ENCODE assay signal across 8 cellular contexts in the genomic region with DNA sequence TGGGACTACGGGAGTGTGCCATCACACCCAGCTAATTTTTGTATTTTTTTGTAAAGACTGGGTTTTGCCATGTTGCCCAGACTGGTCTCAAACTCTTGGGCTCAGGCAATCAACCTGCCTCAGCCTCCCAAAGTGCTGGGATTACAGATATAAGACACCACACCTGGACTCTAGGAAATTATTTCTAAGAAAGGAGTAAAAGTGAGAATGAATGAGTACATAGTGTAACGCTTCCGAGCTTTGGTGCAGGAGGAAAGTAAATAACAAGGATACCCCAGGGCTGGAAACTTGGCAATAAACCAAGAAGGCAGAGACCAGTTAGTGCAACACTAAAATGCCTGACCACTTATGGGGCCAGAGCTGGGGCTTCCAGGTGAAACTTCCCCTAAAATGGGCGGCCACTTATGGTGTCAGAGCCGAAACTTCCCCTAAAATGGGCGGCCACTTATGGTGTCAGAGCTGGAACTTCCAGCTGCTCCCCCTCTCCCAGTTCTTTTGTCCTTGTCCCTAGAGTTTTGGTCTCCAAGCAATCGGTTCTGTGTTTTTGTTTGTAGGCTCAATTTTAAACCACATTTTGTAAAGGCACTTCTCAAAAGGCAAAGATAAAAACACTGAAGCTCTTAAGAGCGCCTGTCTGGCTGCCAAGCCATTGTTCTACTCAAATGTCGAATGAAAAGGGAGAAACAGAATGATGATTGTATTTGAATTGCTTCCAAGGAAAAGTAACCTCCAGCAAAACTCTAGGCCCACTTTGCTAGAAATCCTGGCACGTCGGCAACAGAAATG.
DNase-seq lines count a peak whose midpoint lies in the region; ATAC-seq and TF ChIP-seq lines count a peak whose summit lies in the region.
"Had no signal": no experiment of that assay in that cellular context is flagged by ENCODE, and none has a peak within 500 bp of the region (broad histone marks: within the 10 kb centered on the region; RNA-seq: fewer than 3 reads in every experiment).

No MANE protein-coding gene starts in this region.

- DNase-seq in NCI-H2081 treated with DMSO at 0.1 percent for 48 hours (lab: John Stamatoyannopoulos, UW) = peak; percentile 17
- peak; percentile 74 for DNase-seq in mammary epithelial cell
- DNase-seq in type B pancreatic cell (ENCODE audit: extremely low spot score, unreplicated experiment) = no peak
- DNase-seq in WERI-Rb-1 = no peak
- DNase-seq in natural killer cell treated with Interleukin-12 subunit alpha and Interleukin-12 subunit beta and Interleukin-15 and Interleukin-18, amount 100 ng/mL, for 72 hours (ENCODE audit: low spot score) = no peak
- DNase-seq in stimulated activated naive CD8-positive, alpha-beta T cell treated with anti-CD3 and anti-CD28 coated beads, Interleukin-15, amount 100 ng/mL, for 72 hours = no peak
- DNase-seq: activated gamma-delta T cell treated with Interleukin-2 at 50 U/mL for 16 hours had no signal

- WGBS in mammary epithelial cell (ENCODE audit: low coverage, missing lambda C conversion rate) = 23% methylated on average over 11 of the region's 11 CpGs
- 72% methylated on average over 11 of the region's 11 CpGs for WGBS in liver

- peaks cover 42% of the 10 kb centered on the region for H3K36me3 Mint-ChIP-seq in type B pancreatic cell
- H3K36me3 Mint-ChIP-seq in natural killer cell treated with Interleukin-12 subunit alpha and Interleukin-12 subunit beta and Interleukin-15 and Interleukin-18, amount 100 ng/mL, for 72 hours = no peaks in the 10 kb centered on the region

- TF ChIP-seq RAD21 in liver (IDR thresholded peaks at IDR 0.05) = no peak

- H3K9ac ChIP-seq in mammary epithelial cell (ENCODE audit: insufficient read depth, low read length) (peak overlapping the region; percentile 84), liver (ENCODE audit: low read depth in 1 of 2, low read length in 2 of 2) (no peak overlapping the region)

- H3K9me3 ChIP-seq in mammary epithelial cell (replicated peaks; ENCODE audit: insufficient read depth, low read length) = no peaks in the 10 kb centered on the region
- no peaks in the 10 kb centered on the region for H3K9me3 ChIP-seq in liver (ENCODE audit: control insufficient read depth in 4 of 4, low read length in 3 of 4)
- no peaks in the 10 kb centered on the region for H3K9me3 ChIP-seq in WERI-Rb-1 (ENCODE audit: severe bottlenecking)

- CTCF ChIA-PET in mammary epithelial cell (lab: Charles Lee; ENCODE audit: low non-redundant PET) = no interaction called here

- peaks cover 89% of the 10 kb centered on the region for H3K79me2 ChIP-seq in mammary epithelial cell (ENCODE audit: insufficient read depth, low read length)

- no peaks in the 10 kb centered on the region for H4K20me1 ChIP-seq in mammary epithelial cell (ENCODE audit: insufficient read depth, low read length)

- TF ChIP-seq CTCF in mammary epithelial cell (conservative IDR thresholded peaks at IDR 0.05 in 1 of 2, IDR thresholded peaks at IDR 0.05 in 1 of 2; ENCODE audit: extremely low read depth in 1 of 2, insufficient read depth in 1 of 2, low read depth in 1 of 2, low read length in 2 of 2) = no peak
- no peak for TF ChIP-seq CTCF in liver (IDR thresholded peaks at IDR 0.05; ENCODE audit: low read depth, low read length, missing input control)
- TF ChIP-seq CTCF in type B pancreatic cell (conservative IDR thresholded peaks at IDR 0.05) = no peak
- TF ChIP-seq CTCF in WERI-Rb-1 (IDR thresholded peaks at IDR 0.05; ENCODE audit: low read depth, low read length) = no peak

- ATAC-seq in natural killer cell treated with Interleukin-12 subunit alpha and Interleukin-12 subunit beta and Interleukin-15 and Interleukin-18, amount 100 ng/mL, for 72 hours = no peak
- no peak for ATAC-seq in stimulated activated naive CD8-positive, alpha-beta T cell treated with anti-CD3 and anti-CD28 coated beads, Interleukin-15, amount 100 ng/mL, for 72 hours

- H3K4me2 ChIP-seq in mammary epithelial cell (ENCODE audit: insufficient read depth, low read depth, low read length) = peak overlapping the region; percentile 55

- no peak overlapping the region for H3K4me3 Mint-ChIP-seq in type B pancreatic cell
- no peak overlapping the region for H3K4me3 Mint-ChIP-seq in natural killer cell treated with Interleukin-12 subunit alpha and Interleukin-12 subunit beta and Interleukin-15 and Interleukin-18, amount 100 ng/mL, for 72 hours
- no peak overlapping the region for H3K4me3 Mint-ChIP-seq in stimulated activated naive CD8-positive, alpha-beta T cell treated with anti-CD3 and anti-CD28 coated beads, Interleukin-15, amount 100 ng/mL, for 72 hours

- dilution Hi-C loops in mammary epithelial cell (cut with HindIII; ENCODE audit: low sequenced_read_pairs) = no loop called here

- H3K27me3 Mint-ChIP-seq in type B pancreatic cell = no peaks in the 10 kb centered on the region
- peaks cover 12 to 24% of the 10 kb centered on the region in 2 donors for H3K27me3 Mint-ChIP-seq in natural killer cell treated with Interleukin-12 subunit alpha and Interleukin-12 subunit beta and Interleukin-15 and Interleukin-18, amount 100 ng/mL, for 72 hours
- peaks cover 17% of the 10 kb centered on the region for H3K27me3 Mint-ChIP-seq in stimulated activated naive CD8-positive, alpha-beta T cell treated with anti-CD3 and anti-CD28 coated beads, Interleukin-15, amount 100 ng/mL, for 72 hours

- BruUV-seq in mammary epithelial cell (replicated peaks; lab: Mats Ljungman, UMichigan) = no TSS peak

- in situ Hi-C loops in mammary epithelial cell (cut with MboI; ENCODE audit: low sequenced_read_pairs in 2 of 2) = no loop called here

- H3K4me1 Mint-ChIP-seq in type B pancreatic cell (ENCODE audit: unreplicated experiment) = peaks cover 41% of the 10 kb centered on the region
- H3K4me1 Mint-ChIP-seq in natural killer cell treated with Interleukin-12 subunit alpha and Interleukin-12 subunit beta and Interleukin-15 and Interleukin-18, amount 100 ng/mL, for 72 hours (ENCODE audit: low read depth in 2 of 2) = no peaks in the 10 kb centered on the region
- no peaks in the 10 kb centered on the region for H3K4me1 Mint-ChIP-seq in stimulated activated naive CD8-positive, alpha-beta T cell treated with anti-CD3 and anti-CD28 coated beads, Interleukin-15, amount 100 ng/mL, for 72 hours

- H3K27ac ChIP-seq in mammary epithelial cell (ENCODE audit: insufficient read depth, low read depth, low read length) (peak overlapping the region; percentile 97), liver (ENCODE audit: low read depth in 1 of 2, low read length in 2 of 2) (no peak overlapping the region), WERI-Rb-1 (no peak overlapping the region)

- H3K36me3 ChIP-seq in mammary epithelial cell (ENCODE audit: insufficient read depth, low read length) (peaks cover 2% of the 10 kb centered on the region), liver (ENCODE audit: control insufficient read depth in 4 of 4, insufficient read depth in 3 of 4, low read depth in 1 of 4, low read length in 3 of 4) (no peaks in the 10 kb centered on the region), WERI-Rb-1 (peaks cover 8% of the 10 kb centered on the region)

- H3K9me3 Mint-ChIP-seq in type B pancreatic cell = peaks cover 4% of the 10 kb centered on the region
- no peaks in the 10 kb centered on the region for H3K9me3 Mint-ChIP-seq in natural killer cell treated with Interleukin-12 subunit alpha and Interleukin-12 subunit beta and Interleukin-15 and Interleukin-18, amount 100 ng/mL, for 72 hours
- H3K9me3 Mint-ChIP-seq in stimulated activated naive CD8-positive, alpha-beta T cell treated with anti-CD3 and anti-CD28 coated beads, Interleukin-15, amount 100 ng/mL, for 72 hours = no peaks in the 10 kb centered on the region

- H3K4me1 ChIP-seq in mammary epithelial cell (ENCODE audit: insufficient read depth, low read length) (peaks cover 14% of the 10 kb centered on the region), liver (ENCODE audit: control insufficient read depth in 4 of 4, insufficient read depth in 4 of 4, low read length in 3 of 4) (peaks cover 0 to 2% (median under 1%) of the 10 kb centered on the region in 4 donors)

- H3K27ac Mint-ChIP-seq in type B pancreatic cell = peak overlapping the region; percentile 62
- no peak overlapping the region for H3K27ac Mint-ChIP-seq in natural killer cell treated with Interleukin-12 subunit alpha and Interleukin-12 subunit beta and Interleukin-15 and Interleukin-18, amount 100 ng/mL, for 72 hours
- H3K27ac Mint-ChIP-seq in stimulated activated naive CD8-positive, alpha-beta T cell treated with anti-CD3 and anti-CD28 coated beads, Interleukin-15, amount 100 ng/mL, for 72 hours = no peak overlapping the region

- H2AFZ ChIP-seq in mammary epithelial cell (ENCODE audit: low read depth, low read length) = peak overlapping the region; percentile 10

- no peaks in the 10 kb centered on the region for H3K27me3 ChIP-seq in mammary epithelial cell (ENCODE audit: insufficient read depth, low read length)
- H3K27me3 ChIP-seq in liver (ENCODE audit: control insufficient read depth in 4 of 4, insufficient read depth in 4 of 4, low read length in 3 of 4) = no peaks in the 10 kb centered on the region
- no peaks in the 10 kb centered on the region for H3K27me3 ChIP-seq in WERI-Rb-1 (ENCODE audit: insufficient read depth, low read depth, severe bottlenecking)

- intact Hi-C loops in mammary epithelial cell (cut with micrococcal nuclease) = no loop called here

- H3K4me3 ChIP-seq in mammary epithelial cell (replicated peaks in 1 of 3; ENCODE audit: insufficient read depth in 1 of 3, low read depth in 2 of 3, low read length in 3 of 3) (no peak overlapping the region), liver (ENCODE audit: low read depth in 1 of 3, low read length in 3 of 3) (no peak overlapping the region), WERI-Rb-1 (ENCODE audit: low read depth, low read length) (no peak overlapping the region)

TF ChIP-seq in liver, 16 proteins besides CTCF, POLR2A, EP300 and RAD21 (continues in another document):
- no peak for TF ChIP-seq NR2F2 (IDR thresholded peaks at IDR 0.05)
- TF ChIP-seq, protein P1, sequence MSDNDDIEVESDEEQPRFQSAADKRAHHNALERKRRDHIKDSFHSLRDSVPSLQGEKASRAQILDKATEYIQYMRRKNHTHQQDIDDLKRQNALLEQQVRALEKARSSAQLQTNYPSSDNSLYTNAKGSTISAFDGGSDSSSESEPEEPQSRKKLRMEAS (IDR thresholded peaks at IDR 0.05) = no peak
- TF ChIP-seq, protein P2, sequence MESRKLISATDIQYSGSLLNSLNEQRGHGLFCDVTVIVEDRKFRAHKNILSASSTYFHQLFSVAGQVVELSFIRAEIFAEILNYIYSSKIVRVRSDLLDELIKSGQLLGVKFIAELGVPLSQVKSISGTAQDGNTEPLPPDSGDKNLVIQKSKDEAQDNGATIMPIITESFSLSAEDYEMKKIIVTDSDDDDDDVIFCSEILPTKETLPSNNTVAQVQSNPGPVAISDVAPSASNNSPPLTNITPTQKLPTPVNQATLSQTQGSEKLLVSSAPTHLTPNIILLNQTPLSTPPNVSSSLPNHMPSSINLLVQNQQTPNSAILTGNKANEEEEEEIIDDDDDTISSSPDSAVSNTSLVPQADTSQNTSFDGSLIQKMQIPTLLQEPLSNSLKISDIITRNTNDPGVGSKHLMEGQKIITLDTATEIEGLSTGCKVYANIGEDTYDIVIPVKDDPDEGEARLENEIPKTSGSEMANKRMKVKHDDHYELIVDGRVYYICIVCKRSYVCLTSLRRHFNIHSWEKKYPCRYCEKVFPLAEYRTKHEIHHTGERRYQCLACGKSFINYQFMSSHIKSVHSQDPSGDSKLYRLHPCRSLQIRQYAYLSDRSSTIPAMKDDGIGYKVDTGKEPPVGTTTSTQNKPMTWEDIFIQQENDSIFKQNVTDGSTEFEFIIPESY (IDR thresholded peaks at IDR 0.05) = no peak

Comparison
In these comparisons a context has a peak if more than half of its experiments do, and no peak if none do; other contexts are left out.
1. DNase-seq: peak in NCI-H2081 treated with DMSO at 0.1 percent for 48 hours (single experiment) and mammary epithelial cell (single experiment); none in type B pancreatic cell (single experiment), WERI-Rb-1 (single experiment), natural killer cell treated with Interleukin-12 subunit alpha and Interleukin-12 subunit beta and Interleukin-15 and Interleukin-18, amount 100 ng/mL, for 72 hours (single experiment) and stimulated activated naive CD8-positive, alpha-beta T cell treated with anti-CD3 and anti-CD28 coated beads, Interleukin-15, amount 100 ng/mL, for 72 hours (0 of 2).